ENCODE assay signal across 8 cellular contexts in the genomic region with DNA sequence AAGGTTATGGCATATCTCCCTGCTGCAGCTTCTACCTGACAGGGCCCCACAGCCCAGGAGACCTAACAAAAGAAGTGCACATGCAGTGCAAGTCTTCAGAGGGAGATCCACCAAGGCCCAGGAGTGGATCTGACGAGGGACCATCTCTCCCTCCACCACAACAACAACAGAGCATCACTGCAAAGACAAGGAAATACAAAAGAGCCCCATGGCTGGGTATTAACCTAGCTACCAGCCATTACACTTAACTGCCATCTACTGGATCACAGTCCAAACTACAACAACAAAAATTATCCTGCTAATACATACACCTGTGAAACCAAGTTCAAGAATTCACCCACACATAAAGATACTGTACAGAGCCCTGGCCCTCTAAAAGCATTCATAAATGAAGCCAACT.
DNase-seq lines count a peak whose midpoint lies in the region; ATAC-seq, FAIRE-seq and TF ChIP-seq lines count a peak whose summit lies in the region.

No MANE protein-coding gene starts in this region.

- POLR2A ChIA-PET in GM12878 (lab: Charles Lee): no interaction called here

- no peak for TF ChIP-seq POLR2A in GM12878 (IDR thresholded peaks at IDR 0.05; ENCODE audit: low read depth, low read length)

- H3K4me1 ChIP-seq in GM12878 (ENCODE audit: control insufficient read depth, insufficient read depth, low read length) (no peaks in the 10 kb centered on the region), psoas muscle (no peaks in the 10 kb centered on the region)

- SMC1A ChIA-PET in GM12878 (lab: Charles Lee; ENCODE audit: uncharacterized antibody, unreplicated experiment): interaction anchor here (0.6 to 4.4 kb wide), 7 partner anchors 11 to 534 kb away, joined by 3 to 18 read pairs (median 3); no protein-coding TSS in a partner anchor

- no peak overlapping the region for H3K4me3 ChIP-seq in GM12878
- H3K4me3 ChIP-seq in psoas muscle: no peak overlapping the region

- no peak overlapping the region for H2AFZ ChIP-seq in GM12878 (ENCODE audit: control insufficient read depth, low read depth, low read length)

- in situ Hi-C loops in GM12878 (cut with MboI): no loop called here

- H3K27ac ChIP-seq in GM12878 (ENCODE audit: control insufficient read depth, insufficient read depth) (no peak overlapping the region), psoas muscle (no peak overlapping the region)

- DNase-seq in SIG-M5 treated with dmso at 0.1 percent for 504 hours (lab: John Stamatoyannopoulos, UW; ENCODE audit: unreplicated experiment) (peak; percentile 35), SIG-M5 (lab: John Stamatoyannopoulos, UW) (no peak), GM12878 (ENCODE audit: low read depth, low spot score) (no peak), psoas muscle (no peak), medulla oblongata (ENCODE audit: extremely low spot score) (no peak)

- TF ChIP-seq EP300 in GM12878 (IDR thresholded peaks at IDR 0.05; ENCODE audit: borderline replicate concordance in 1 of 2, control insufficient read depth in 1 of 2, low read depth in 2 of 2, low read length in 2 of 2): no peak

- H3K79me2 ChIP-seq in GM12878 (ENCODE audit: control insufficient read depth, insufficient read depth, low read length): no peaks in the 10 kb centered on the region

- TF ChIP-seq RAD21 in GM12878 (IDR thresholded peaks at IDR 0.05; ENCODE audit: insufficient read depth, low read depth, low read length): peak; percentile 69

- no peaks in the 10 kb centered on the region for H4K20me1 ChIP-seq in GM12878 (ENCODE audit: control insufficient read depth, insufficient read depth)

- RAD21 ChIA-PET in GM12878 (lab: Charles Lee; ENCODE audit: unreplicated experiment): interaction anchor here (0.6 to 2.0 kb wide), 16 partner anchors 22 to 704 kb away, joined by 3 to 11 read pairs (median 3); no protein-coding TSS in a partner anchor

- no peak overlapping the region for H3K4me2 ChIP-seq in GM12878 (ENCODE audit: control insufficient read depth, insufficient read depth)

- H3K36me3 ChIP-seq in GM12878 (ENCODE audit: control insufficient read depth in 2 of 2, insufficient read depth in 2 of 2, low read length in 1 of 2) (no peaks in the 10 kb centered on the region), psoas muscle (ENCODE audit: insufficient read depth in 1 of 2, low read depth in 1 of 2) (no peaks in the 10 kb centered on the region)

- FAIRE-seq in GM12878 (lab: Jason Lieb, UNC): peak; percentile 73

- ATAC-seq in HG03439 (IDR thresholded peaks at IDR 0.05; ENCODE audit: unreplicated experiment) (peak; percentile 70), GM12878 (peak; percentile 85), psoas muscle (no peak), GM19324 (IDR thresholded peaks at IDR 0.05; ENCODE audit: low FRiP score, unreplicated experiment) (no peak), HG02840 (IDR thresholded peaks at IDR 0.05; ENCODE audit: low FRiP score, unreplicated experiment) (no peak)

- no TSS peak for BruUV-seq in GM12878 (replicated peaks; lab: Mats Ljungman, UMichigan)

- no peaks in the 10 kb centered on the region for H3K27me3 ChIP-seq in GM12878 (replicated peaks in 1 of 2; ENCODE audit: control insufficient read depth in 2 of 2, insufficient read depth in 2 of 2, low read length in 1 of 2)
- H3K27me3 ChIP-seq in psoas muscle (ENCODE audit: insufficient read depth in 3 of 3, low read length in 2 of 3): no peaks in the 10 kb centered on the region

- H3K9me3 ChIP-seq in GM12878 (replicated peaks; ENCODE audit: control insufficient read depth, insufficient read depth, low read length): no peaks in the 10 kb centered on the region; the same call in 2 of the 3 replicates
- H3K9me3 ChIP-seq in psoas muscle: no peaks in the 10 kb centered on the region

- intact Hi-C loops in GM12878 (cut with micrococcal nuclease; ENCODE audit: unreplicated experiment) (loop anchor here (5.0 kb wide), 2 partner anchors 340 to 485 kb away; no protein-coding TSS in a partner anchor), psoas muscle (cut with DNase I) (no loop called here)

- no peak overlapping the region for H3K9ac ChIP-seq in GM12878 (ENCODE audit: control insufficient read depth, insufficient read depth, low read length)

- CTCF ChIA-PET in GM12878 (lab: Yijun Ruan, JAX): interaction anchor here (0.5 to 3.6 kb wide), 12 partner anchors 18 to 702 kb away, joined by 3 to 25 read pairs (median 6); no protein-coding TSS in a partner anchor

- peak; percentile 35 to 57 (median 52); a peak in 4 of 6 replicates for TF ChIP-seq CTCF in GM12878 (IDR thresholded peaks at IDR 0.05 in 2 of 3, conservative IDR thresholded peaks at IDR 0.05 in 1 of 3; ENCODE audit: control insufficient read depth in 2 of 3, extremely low read depth in 1 of 3, insufficient read depth in 1 of 3, low read depth in 3 of 3, low read length in 3 of 3)
- peak; percentile 19 for TF ChIP-seq CTCF in psoas muscle (IDR thresholded peaks at IDR 0.05)

- WGBS in GM12878 (ENCODE audit: insufficient coverage, insufficient replicate concordance, low lambda C conversion rate, missing lambda C conversion rate): 0% methylated on average over 1 of the region's 1 CpG
- 95 to 100% (median 98%) methylated on average over 1 of the region's 1 CpG for WGBS in psoas muscle, 3 donors

TF ChIP-seq in GM12878, 131 proteins besides CTCF, POLR2A, EP300 and RAD21:
- TF ChIP-seq RUNX3 (IDR thresholded peaks at IDR 0.05; ENCODE audit: low read length) (no peak), SMC3 (IDR thresholded peaks at IDR 0.05; ENCODE audit: borderline replicate concordance, low read length) (peak; percentile 57)

Comparison
In these comparisons a context has a peak if more than half of its experiments do, and no peak if none do; other contexts are left out.
1. ATAC-seq: peak in HG03439 (single experiment) and GM12878 (single experiment); none in psoas muscle (0 of 4), GM19324 (single experiment) and HG02840 (single experiment).